In genomic region chr4:151436093-151436518, GRCh38 we compare ENCODE assay signal across 22 cellular contexts. TPM values are rescaled to one million over a fixed set of nuclear protein-coding genes. Genes with fewer than 3 reads are reported as not detected.
DNase-seq lines count a peak whose midpoint lies in the region; ATAC-seq, FAIRE-seq and TF ChIP-seq lines count a peak whose summit lies in the region.
"Had no signal": no experiment of that assay in that cellular context is flagged by ENCODE, and none has a peak within 500 bp of the region (broad histone marks: within the 10 kb centered on the region; RNA-seq: fewer than 3 reads in every experiment).

No MANE protein-coding gene starts in this region.

- in situ Hi-C loops in HAP-1 (cut with MboI; ENCODE audit: low sequenced_read_pairs), result no loop called here

- peaks cover 38% of the 10 kb centered on the region for H3K79me2 ChIP-seq in keratinocyte (ENCODE audit: control insufficient read depth, insufficient read depth, low read length)

- peak; percentile 10 for DNase-seq in AG04449 (ENCODE audit: low read depth, low spot score)
- peak; percentile 77 for DNase-seq in M059J (ENCODE audit: low read depth)
- peak; percentile 53 for DNase-seq in astrocyte of the hippocampus (ENCODE audit: low read depth, low spot score)
- DNase-seq in keratinocyte (ENCODE audit: low read depth, low spot score), result no peak
- no peak for DNase-seq in HAP-1 (ENCODE audit: low spot score in 2 of 2)
- DNase-seq in GM19238 (ENCODE audit: insufficient read length, low spot score), result no peak
- no peak for DNase-seq in NCI-H128 (lab: John Stamatoyannopoulos, UW; ENCODE audit: unreplicated experiment)
- DNase-seq: ACHN; activated CD4-positive, alpha-beta T cell treated with anti-CD3 and anti-CD28 coated beads, Interleukin-2, amount 50 U/mL, for 1 hour; COR-L47; foreskin melanocyte; NCI-H1092 treated with DMSO at 0.1 percent for 48 hours; NCI-H345; NK-92 treated with Interleukin-12 subunit alpha and Interleukin-12 subunit beta, amount 100 ng/mL, for 24 hours; occipital lobe; RPMI8226; sigmoid colon; stimulated activated CD4-positive, alpha-beta T cell treated with anti-CD3 and anti-CD28 coated beads, Interleukin-2, amount 100 ng/mL, for 24 hours; upper lobe of right lung had no signal

- H3K4me2 ChIP-seq in keratinocyte (ENCODE audit: control insufficient read depth, extremely low read depth, insufficient read depth, low read depth, low read length), result no peak overlapping the region
- H3K4me2 ChIP-seq: KMS-11 had no signal

- no peak for ATAC-seq in GM21723 (IDR thresholded peaks at IDR 0.05; ENCODE audit: unreplicated experiment)
- ATAC-seq: upper lobe of right lung had no signal

- no peaks in the 10 kb centered on the region for H4K20me1 ChIP-seq in keratinocyte (ENCODE audit: control insufficient read depth, extremely low read depth, insufficient read depth, low read length)

- H2AFZ ChIP-seq in keratinocyte (ENCODE audit: control insufficient read depth, low read length), result no peak overlapping the region

- no peak overlapping the region for H3K9ac ChIP-seq in keratinocyte (ENCODE audit: control insufficient read depth, extremely low read depth, insufficient read depth, low read length)
- H3K9ac ChIP-seq: KMS-11 had no signal

- no peaks in the 10 kb centered on the region for H3K9me1 ChIP-seq in keratinocyte (ENCODE audit: control insufficient read depth, extremely low read depth, insufficient read depth, low read length)

- POLR2A ChIA-PET in AG04449 (lab: Yijun Ruan, JAX), result no interaction called here

- H3K4me1 ChIP-seq in keratinocyte (ENCODE audit: control insufficient read depth, extremely low read depth, insufficient read depth, low read length) (peaks cover 30% of the 10 kb centered on the region), HAP-1 (peaks cover 10% of the 10 kb centered on the region)
- H3K4me1 ChIP-seq: upper lobe of right lung had no signal

- H3K9me3 ChIP-seq in keratinocyte (ENCODE audit: control insufficient read depth, low read depth, low read length) (no peaks in the 10 kb centered on the region), HAP-1 (no peaks in the 10 kb centered on the region)
- H3K9me3 ChIP-seq: sigmoid colon, upper lobe of right lung had no signal

- TF ChIP-seq CTCF in AG04449 (IDR thresholded peaks at IDR 0.05; ENCODE audit: insufficient read depth, low read length, missing control alignments) (no peak), keratinocyte (optimal IDR thresholded peaks at IDR 0.05 in 1 of 3, IDR thresholded peaks at IDR 0.05 in 1 of 3, conservative IDR thresholded peaks at IDR 0.05 in 1 of 3; ENCODE audit: extremely low read depth in 1 of 3, insufficient read depth in 2 of 3, low read length in 3 of 3) (no peak)

- CTCF ChIA-PET in AG04449 (lab: Yijun Ruan, JAX), result interaction anchor here (0.8 to 1.0 kb wide), 2 partner anchors 8 to 20 kb away, joined by 3 read pairs; no protein-coding TSS in a partner anchor

- H3K27me3 ChIP-seq in keratinocyte (ENCODE audit: control insufficient read depth, extremely low read depth, insufficient read depth, low read length) (no peaks in the 10 kb centered on the region), HAP-1 (ENCODE audit: low read depth) (no peaks in the 10 kb centered on the region)
- H3K27me3 ChIP-seq: sigmoid colon, upper lobe of right lung had no signal

- no peak overlapping the region for H3K27ac ChIP-seq in keratinocyte (ENCODE audit: control insufficient read depth, insufficient read depth, low read length)
- H3K27ac ChIP-seq: coronary artery, KMS-11, sigmoid colon, upper lobe of right lung had no signal

- peak; percentile 43 for FAIRE-seq in keratinocyte (lab: Jason Lieb, UNC)

- no peaks in the 10 kb centered on the region for H3K36me3 ChIP-seq in keratinocyte (ENCODE audit: control insufficient read depth in 2 of 2, extremely low read depth in 1 of 2, insufficient read depth in 2 of 2, low read length in 2 of 2)
- no peaks in the 10 kb centered on the region for H3K36me3 ChIP-seq in HAP-1 (replicated peaks)
- H3K36me3 ChIP-seq: sigmoid colon, upper lobe of right lung had no signal

- dilution Hi-C loops in keratinocyte (cut with MboI; ENCODE audit: extremely low pct_ligation_motif_present, low sequenced_read_pairs), result no loop called here

- H3K4me3 ChIP-seq in AG04449 (ENCODE audit: low read depth, low read length) (no peak overlapping the region), keratinocyte (ENCODE audit: control insufficient read depth in 2 of 3, extremely low read depth in 1 of 3, insufficient read depth in 2 of 3, low read depth in 1 of 3, low read length in 3 of 3) (no peak overlapping the region), HAP-1 (no peak overlapping the region)
- H3K4me3 ChIP-seq: coronary artery, sigmoid colon, upper lobe of right lung had no signal

RNA-seq across cellular contexts. Expression of gene FHIP1A, which starts 27.1 kb away (rescaled TPM):
- total RNA-seq in M059J (2014; rRNA removed; shearing (Covaris generic)), result 3.6 and 5.7 TPM in 2 replicates
- 13.4 to 16.0 TPM (median 15.1 TPM) in 3 replicates for polyA plus RNA-seq in keratinocyte
- 16.3 TPM for polyA plus RNA-seq in keratinocyte (2011; ENCODE audit: low read depth)
- 10.0 and 13.7 TPM in 2 replicates for polyA plus RNA-seq in keratinocyte (2011; cell fraction: cytosol; rRNA removed)
- polyA plus RNA-seq in keratinocyte (2011; cell fraction: nucleus; rRNA removed), result 36.3 and 37.3 TPM in 2 replicates
- 8.6 and 16.9 TPM in 2 replicates for polyA plus RNA-seq in keratinocyte (2012; ENCODE audit: low replicate concordance)
- 33.7 to 58.6 TPM (median 53.1 TPM) in 3 replicates for polyA minus RNA-seq in keratinocyte
- polyA minus RNA-seq in keratinocyte (2011; cell fraction: cytosol; rRNA and poly(A)+ RNA removed), result 27.2 TPM
- 90.6 and 123 TPM in 2 replicates for polyA minus RNA-seq in keratinocyte (2011; cell fraction: nucleus; rRNA and poly(A)+ RNA removed)

Comparison
In these comparisons a context has a peak if more than half of its experiments do, and no peak if none do; other contexts are left out.
1. DNase-seq: peak in AG04449 (single experiment), M059J (single experiment) and astrocyte of the hippocampus (single experiment); none in keratinocyte (single experiment), HAP-1 (0 of 2), GM19238 (single experiment) and NCI-H128 (single experiment).